Comparison of ENCODE assay signal across 1 cellular context in the genomic region with DNA sequence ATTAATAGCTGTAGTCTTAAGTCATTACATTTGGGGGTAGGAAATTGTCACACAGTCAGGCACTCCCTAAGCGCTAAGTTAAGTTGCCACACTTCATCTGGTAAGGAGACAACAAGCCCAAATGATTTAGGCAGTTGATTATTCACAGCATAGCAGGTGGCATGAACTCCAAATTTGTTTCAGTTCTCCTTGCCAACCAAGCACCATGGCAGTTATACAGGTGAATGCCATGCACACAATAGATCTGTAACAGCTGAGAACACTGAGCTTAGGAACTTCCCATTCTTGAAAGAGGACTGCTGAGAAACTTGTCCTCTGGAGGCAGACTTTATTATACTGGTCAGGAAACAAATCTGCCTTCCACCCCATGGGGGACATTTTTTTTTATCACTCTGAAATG.
TF ChIP-seq lines count a peak whose summit lies in the region.

No MANE protein-coding gene starts in this region.

TF ChIP-seq in WTC11, 78 proteins besides CTCF, POLR2A, EP300 and RAD21 (continued from another document):
- TF ChIP-seq, protein P1, sequence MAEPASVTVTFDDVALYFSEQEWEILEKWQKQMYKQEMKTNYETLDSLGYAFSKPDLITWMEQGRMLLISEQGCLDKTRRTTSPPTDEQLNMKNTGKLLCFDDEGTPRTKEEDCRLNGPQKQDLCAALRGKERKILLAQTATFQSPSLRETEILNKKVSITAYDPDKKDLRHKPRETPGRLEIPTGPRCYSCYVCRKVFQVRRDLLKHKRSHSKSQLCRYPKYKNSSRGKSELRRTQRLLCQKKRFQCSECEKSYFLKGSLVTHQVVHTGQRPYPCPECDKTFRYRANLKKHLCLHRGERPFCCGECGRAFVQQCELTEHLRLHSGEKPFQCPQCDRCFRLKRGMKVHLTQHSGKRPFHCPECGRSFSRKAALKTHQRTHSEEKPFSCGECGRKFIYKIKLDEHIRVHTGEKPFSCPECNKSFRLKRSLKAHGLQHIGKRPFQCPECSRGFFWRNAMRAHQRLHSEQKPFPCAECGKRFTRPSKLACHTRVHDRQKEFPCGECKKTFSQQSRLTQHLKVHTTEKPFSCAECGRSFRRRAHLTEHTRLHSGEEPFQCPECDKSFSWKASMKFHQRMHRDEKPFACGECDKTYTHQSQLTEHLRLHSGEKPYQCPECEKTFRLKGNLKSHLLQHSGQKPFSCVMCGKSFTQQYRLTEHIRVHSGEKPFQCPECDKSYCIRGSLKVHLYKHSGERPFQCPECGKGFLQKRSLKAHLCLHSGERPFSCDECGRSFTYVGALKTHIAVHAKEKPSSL (CRISPR knock-in tag; conservative IDR thresholded peaks at IDR 0.05), result no peak
- TF ChIP-seq JAZF1 (CRISPR knock-in tag; IDR thresholded peaks at IDR 0.05), result no peak
- no peak for TF ChIP-seq ZNF423 (CRISPR knock-in tag; IDR thresholded peaks at IDR 0.05)
- no peak for TF ChIP-seq ETV6 (CRISPR knock-in tag; IDR thresholded peaks at IDR 0.05)
- no peak for TF ChIP-seq ZBTB21 (CRISPR knock-in tag; IDR thresholded peaks at IDR 0.05; ENCODE audit: borderline replicate concordance)
- TF ChIP-seq, protein P2, sequence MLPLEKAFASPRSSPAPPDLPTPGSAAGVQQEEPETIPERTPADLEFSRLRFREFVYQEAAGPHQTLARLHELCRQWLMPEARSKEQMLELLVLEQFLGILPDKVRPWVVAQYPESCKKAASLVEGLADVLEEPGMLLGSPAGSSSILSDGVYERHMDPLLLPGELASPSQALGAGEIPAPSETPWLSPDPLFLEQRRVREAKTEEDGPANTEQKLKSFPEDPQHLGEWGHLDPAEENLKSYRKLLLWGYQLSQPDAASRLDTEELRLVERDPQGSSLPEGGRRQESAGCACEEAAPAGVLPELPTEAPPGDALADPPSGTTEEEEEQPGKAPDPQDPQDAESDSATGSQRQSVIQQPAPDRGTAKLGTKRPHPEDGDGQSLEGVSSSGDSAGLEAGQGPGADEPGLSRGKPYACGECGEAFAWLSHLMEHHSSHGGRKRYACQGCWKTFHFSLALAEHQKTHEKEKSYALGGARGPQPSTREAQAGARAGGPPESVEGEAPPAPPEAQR (CRISPR knock-in tag; IDR thresholded peaks at IDR 0.05), result no peak
- TF ChIP-seq FOXJ3 (CRISPR knock-in tag; IDR thresholded peaks at IDR 0.05; ENCODE audit: borderline replicate concordance), result no peak
- no peak for TF ChIP-seq MYBL2 (CRISPR knock-in tag; IDR thresholded peaks at IDR 0.05)
- TF ChIP-seq, protein P3, sequence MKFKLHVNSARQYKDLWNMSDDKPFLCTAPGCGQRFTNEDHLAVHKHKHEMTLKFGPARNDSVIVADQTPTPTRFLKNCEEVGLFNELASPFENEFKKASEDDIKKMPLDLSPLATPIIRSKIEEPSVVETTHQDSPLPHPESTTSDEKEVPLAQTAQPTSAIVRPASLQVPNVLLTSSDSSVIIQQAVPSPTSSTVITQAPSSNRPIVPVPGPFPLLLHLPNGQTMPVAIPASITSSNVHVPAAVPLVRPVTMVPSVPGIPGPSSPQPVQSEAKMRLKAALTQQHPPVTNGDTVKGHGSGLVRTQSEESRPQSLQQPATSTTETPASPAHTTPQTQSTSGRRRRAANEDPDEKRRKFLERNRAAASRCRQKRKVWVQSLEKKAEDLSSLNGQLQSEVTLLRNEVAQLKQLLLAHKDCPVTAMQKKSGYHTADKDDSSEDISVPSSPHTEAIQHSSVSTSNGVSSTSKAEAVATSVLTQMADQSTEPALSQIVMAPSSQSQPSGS (CRISPR knock-in tag; IDR thresholded peaks at IDR 0.05; ENCODE audit: borderline replicate concordance, low read depth), result no peak
- no peak for TF ChIP-seq TCF7 (CRISPR knock-in tag; IDR thresholded peaks at IDR 0.05; ENCODE audit: low read depth)
- no peak for TF ChIP-seq ZNF121 (CRISPR knock-in tag; IDR thresholded peaks at IDR 0.05)
- no peak for TF ChIP-seq ELF4 (CRISPR knock-in tag; IDR thresholded peaks at IDR 0.05; ENCODE audit: low read depth)
